Comparison of ENCODE assay signal across 15 cellular contexts in the genomic region with DNA sequence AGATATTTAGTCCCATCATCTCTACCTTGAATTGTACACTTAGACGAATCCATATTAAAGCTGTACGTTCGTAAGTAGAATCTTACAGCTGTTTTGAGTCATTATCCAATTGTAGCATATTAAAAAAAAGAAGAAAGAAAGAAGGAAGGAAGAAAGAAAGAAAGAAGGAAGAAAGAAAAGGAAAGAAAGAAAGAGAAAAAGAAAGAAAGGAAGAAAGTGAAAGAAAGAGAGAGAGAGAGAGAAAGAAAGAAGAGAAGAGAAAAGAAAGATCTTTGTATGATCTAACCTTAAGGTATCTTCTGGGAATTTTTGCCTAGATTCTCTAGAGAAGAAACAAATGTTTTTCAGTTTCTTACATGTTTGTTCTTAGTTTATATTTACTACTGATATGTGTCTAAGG. TPM values are rescaled to one million over a fixed set of nuclear protein-coding genes. Genes with fewer than 3 reads are reported as not detected.
A peak's percentile ranks its signal among the peaks of the same experiment; 100 is the strongest.
DNase-seq lines count a peak whose midpoint lies in the region; ATAC-seq, FAIRE-seq and TF ChIP-seq lines count a peak whose summit lies in the region.
"Had no signal": no experiment of that assay in that cellular context is flagged by ENCODE, and none has a peak within 500 bp of the region (broad histone marks: within the 10 kb centered on the region; RNA-seq: fewer than 3 reads in every experiment).

No MANE protein-coding gene starts in this region.

- CTCF ChIA-PET in HepG2 (lab: Yijun Ruan, JAX; ENCODE audit: low intra/inter-chr PET ratio, low total read pairs): no interaction called here

- TF ChIP-seq EP300 in HepG2 (IDR thresholded peaks at IDR 0.05; ENCODE audit: low read depth in 2 of 2, low read length in 2 of 2): no peak
- TF ChIP-seq EP300 in HepG2 (CRISPR knock-in tag; IDR thresholded peaks at IDR 0.05; ENCODE audit: borderline replicate concordance): no peak

- H3K36me3 ChIP-seq in liver (ENCODE audit: control insufficient read depth in 4 of 4, insufficient read depth in 3 of 4, low read depth in 1 of 4, low read length in 3 of 4): no peaks in the 10 kb centered on the region
- H3K36me3 ChIP-seq in HepG2 (replicated peaks in 1 of 2; ENCODE audit: control insufficient read depth in 1 of 2, insufficient read depth in 2 of 2, low read length in 2 of 2): no peaks in the 10 kb centered on the region
- no peaks in the 10 kb centered on the region for H3K36me3 ChIP-seq in fibroblast of lung (ENCODE audit: control insufficient read depth, insufficient read depth, low read length)
- H3K36me3 ChIP-seq in parathyroid adenoma (ENCODE audit: control insufficient read depth, insufficient read depth, low read length): no peaks in the 10 kb centered on the region

- no peak overlapping the region for H3K4me3 Mint-ChIP-seq in osteocyte (ENCODE audit: unreplicated experiment)
- H3K4me3 Mint-ChIP-seq: activated naive CD8-positive, alpha-beta T cell treated with anti-CD3 and anti-CD28 coated beads for 36 hours had no signal

- TF ChIP-seq RAD21 in liver (IDR thresholded peaks at IDR 0.05) (no peak), HepG2 (CRISPR knock-in tag; IDR thresholded peaks at IDR 0.05) (no peak)

- intact Hi-C loops in HepG2 (cut with micrococcal nuclease; ENCODE audit: unreplicated experiment): no loop called here

- no peaks in the 10 kb centered on the region for H3K9me3 Mint-ChIP-seq in osteocyte (ENCODE audit: unreplicated experiment)
- H3K9me3 Mint-ChIP-seq: activated naive CD8-positive, alpha-beta T cell treated with anti-CD3 and anti-CD28 coated beads for 36 hours had no signal

- H3K4me2 ChIP-seq in HepG2 (ENCODE audit: low read depth, low read length): no peak overlapping the region
- peak overlapping the region; percentile 84 for H3K4me2 ChIP-seq in fibroblast of lung (ENCODE audit: extremely low read depth, insufficient read depth, low read length)
- H3K4me2 ChIP-seq in parathyroid adenoma (ENCODE audit: low read length): no peak overlapping the region

- FAIRE-seq in HepG2 (lab: Jason Lieb, UNC): no peak
- FAIRE-seq in RCC 7860 (lab: Jason Lieb, UNC): no peak
- FAIRE-seq: GM12892 had no signal

- no peaks in the 10 kb centered on the region for H3K27me3 Mint-ChIP-seq in osteocyte (ENCODE audit: unreplicated experiment)

- no peak overlapping the region for H2AFZ ChIP-seq in HepG2 (ENCODE audit: low read length)
- no peak overlapping the region for H2AFZ ChIP-seq in fibroblast of lung (ENCODE audit: low read length)
- H2AFZ ChIP-seq in parathyroid adenoma: peak overlapping the region; percentile 6

- H3K27me3 ChIP-seq in liver (ENCODE audit: control insufficient read depth in 4 of 4, insufficient read depth in 4 of 4, low read length in 3 of 4) (no peaks in the 10 kb centered on the region), HepG2 (ENCODE audit: control insufficient read depth in 1 of 2, insufficient read depth in 2 of 2, low read length in 2 of 2) (no peaks in the 10 kb centered on the region), fibroblast of lung (ENCODE audit: control insufficient read depth, insufficient read depth, low read length) (no peaks in the 10 kb centered on the region), parathyroid adenoma (ENCODE audit: control insufficient read depth, insufficient read depth, low read length) (no peaks in the 10 kb centered on the region)

- in situ Hi-C loops in HepG2 (cut with HindIII; ENCODE audit: extremely low pct_ligation_motif_present, low pct_unique_long_range_greater_than_20kb): no loop called here

- no peak for TF ChIP-seq POLR2A in HepG2 (IDR thresholded peaks at IDR 0.05; ENCODE audit: insufficient read depth in 1 of 2, low read depth in 2 of 2, low read length in 2 of 2)

- WGBS in liver: 79% methylated on average over 3 of the region's 3 CpGs
- 2% methylated on average over 3 of the region's 3 CpGs for WGBS in HepG2 (ENCODE audit: low lambda C conversion rate)

- H3K4me3 ChIP-seq in liver (ENCODE audit: low read depth in 1 of 3, low read length in 3 of 3) (no peak overlapping the region), HepG2 (replicated peaks in 1 of 3; ENCODE audit: insufficient read depth in 1 of 3, low read depth in 2 of 3, low read length in 3 of 3) (no peak overlapping the region), fibroblast of lung (replicated peaks in 1 of 4; ENCODE audit: control extremely low read depth in 1 of 4, insufficient read depth in 1 of 4, low read depth in 3 of 4, low read length in 4 of 4) (peak overlapping the region; percentile 50 to 94 (median 68)), parathyroid adenoma (ENCODE audit: low read depth, low read length) (no peak overlapping the region)

- H3K27ac ChIP-seq in liver (ENCODE audit: low read depth in 1 of 2, low read length in 2 of 2): peak overlapping the region; percentile 23 to 28
- H3K27ac ChIP-seq in HepG2 (ENCODE audit: extremely low read length, insufficient read depth, low read length): no peak overlapping the region
- H3K27ac ChIP-seq in fibroblast of lung (ENCODE audit: insufficient read depth, low read length): peak overlapping the region; percentile 65
- H3K27ac ChIP-seq in parathyroid adenoma: no peak overlapping the region

- H4K20me1 ChIP-seq in HepG2 (ENCODE audit: insufficient read depth, low read length) (no peaks in the 10 kb centered on the region), fibroblast of lung (ENCODE audit: control insufficient read depth, extremely low read depth, insufficient read depth, low read length) (no peaks in the 10 kb centered on the region)

- no TSS peak for BruUV-seq in HepG2 (replicated peaks; lab: Mats Ljungman, UMichigan)

- DNase-seq in HepG2 (ENCODE audit: low spot score): no peak
- DNase-seq in fibroblast of lung (ENCODE audit: low read depth in 2 of 2): no peak
- DNase-seq in RCC 7860 (ENCODE audit: low spot score): no peak
- no peak for DNase-seq in osteocyte (ENCODE audit: extremely low spot score, unreplicated experiment)
- DNase-seq in DMS53 (lab: John Stamatoyannopoulos, UW): no peak
- DNase-seq: activated naive CD8-positive, alpha-beta T cell treated with anti-CD3 and anti-CD28 coated beads for 36 hours; DND-41; NCI-H1694; NCI-H526 treated with DMSO at 0.1 percent for 48 hours; SHP77; trophoblast cell had no signal

- no peak for TF ChIP-seq CTCF in liver (IDR thresholded peaks at IDR 0.05; ENCODE audit: low read depth, low read length, missing input control)
- TF ChIP-seq CTCF in HepG2 (CRISPR knock-in tag; IDR thresholded peaks at IDR 0.05): no peak
- TF ChIP-seq CTCF in fibroblast of lung (conservative IDR thresholded peaks at IDR 0.05 in 1 of 2, IDR thresholded peaks at IDR 0.05 in 1 of 2; ENCODE audit: low read depth in 1 of 2, low read length in 2 of 2): no peak
- no peak for TF ChIP-seq CTCF in parathyroid adenoma (IDR thresholded peaks at IDR 0.05)
- no peak for TF ChIP-seq CTCF in osteocyte (IDR thresholded peaks at IDR 0.05)

- peaks cover 20% of the 10 kb centered on the region for H3K36me3 Mint-ChIP-seq in osteocyte (ENCODE audit: unreplicated experiment)
- H3K36me3 Mint-ChIP-seq: activated naive CD8-positive, alpha-beta T cell treated with anti-CD3 and anti-CD28 coated beads for 36 hours had no signal

- no peak for ATAC-seq in HepG2
- no peak for ATAC-seq in GM21360 (IDR thresholded peaks at IDR 0.05; ENCODE audit: unreplicated experiment)

- no peaks in the 10 kb centered on the region for H3K79me2 ChIP-seq in HepG2 (ENCODE audit: insufficient read depth, low read length)
- H3K79me2 ChIP-seq in fibroblast of lung (ENCODE audit: control insufficient read depth, insufficient read depth, low read length): peaks cover 57% of the 10 kb centered on the region
- H3K79me2 ChIP-seq in parathyroid adenoma: no peaks in the 10 kb centered on the region

- H3K9ac ChIP-seq in liver (ENCODE audit: low read depth in 1 of 2, low read length in 2 of 2) (peak overlapping the region in 1 of 2 donors; percentile 14), HepG2 (ENCODE audit: insufficient read depth, low read depth, low read length) (no peak overlapping the region), fibroblast of lung (ENCODE audit: insufficient read depth, low read length) (peak overlapping the region; percentile 4), parathyroid adenoma (no peak overlapping the region)

- POLR2A ChIA-PET in HepG2 (lab: Yijun Ruan, JAX): no interaction called here

- H3K9me3 ChIP-seq in liver (ENCODE audit: control insufficient read depth in 4 of 4, low read length in 3 of 4): no peaks in the 10 kb centered on the region
- no peaks in the 10 kb centered on the region for H3K9me3 ChIP-seq in HepG2 (ENCODE audit: low read length)
- H3K9me3 ChIP-seq in fibroblast of lung (ENCODE audit: control insufficient read depth, insufficient read depth, low read depth, low read length): no peaks in the 10 kb centered on the region
- no peaks in the 10 kb centered on the region for H3K9me3 ChIP-seq in parathyroid adenoma (ENCODE audit: control insufficient read depth, low read length)

- H3K4me1 ChIP-seq in liver (ENCODE audit: control insufficient read depth in 4 of 4, insufficient read depth in 4 of 4, low read length in 3 of 4): no peaks in the 10 kb centered on the region
- H3K4me1 ChIP-seq in HepG2 (ENCODE audit: insufficient read depth, low read length): no peaks in the 10 kb centered on the region
- peaks cover 3% of the 10 kb centered on the region for H3K4me1 ChIP-seq in fibroblast of lung (ENCODE audit: control insufficient read depth, extremely low read depth, insufficient read depth, low read length)
- no peaks in the 10 kb centered on the region for H3K4me1 ChIP-seq in parathyroid adenoma

- no peak overlapping the region for H3K27ac Mint-ChIP-seq in osteocyte (ENCODE audit: unreplicated experiment)
- H3K27ac Mint-ChIP-seq: activated naive CD8-positive, alpha-beta T cell treated with anti-CD3 and anti-CD28 coated beads for 36 hours had no signal

- peaks cover 42% of the 10 kb centered on the region for H3K4me1 Mint-ChIP-seq in osteocyte (ENCODE audit: unreplicated experiment)

RNA-seq across cellular contexts. Expression of gene DCN, which starts 2.5 kb away (rescaled TPM):
- total RNA-seq in liver (100 to 1,000 TPM in 1 of 2 donors, 10 to 100 TPM in 1; 87.6 to 110 TPM), HepG2 (2016; rRNA removed; fragmentation: Illumina TruSeq; extraction: Trizol) (not detected in 2 replicates), fibroblast of lung (586 and 902 TPM in 2 replicates), osteocyte (2,230 and 2,247 TPM in 2 replicates)
- polyA plus RNA-seq in liver (100 to 1,000 TPM in 1 of 2 donors, 10 to 100 TPM in 1; 74.9 to 148 TPM), HepG2 (2011; rRNA removed) (not detected in 2 replicates), fibroblast of lung (2,179 and 4,941 TPM in 2 replicates)
- not detected in 2 replicates for total RNA-seq in HepG2 (2016; cell fraction: cytosol; rRNA removed; fragmentation: Illumina TruSeq; extraction: Trizol; ENCODE audit: low read depth)
- total RNA-seq in HepG2 (2016; cell fraction: insoluble cytoplasmic fraction; rRNA removed; fragmentation: Illumina TruSeq; extraction: Trizol): not detected in 2 replicates
- not detected in 2 replicates for total RNA-seq in HepG2 (2016; cell fraction: membrane; rRNA removed; fragmentation: Illumina TruSeq; extraction: Trizol)
- not detected in 2 replicates for total RNA-seq in HepG2 (2016; cell fraction: nucleus; rRNA removed; fragmentation: Illumina TruSeq; extraction: Trizol)
- polyA plus RNA-seq in HepG2 (2011; cell fraction: cytosol; rRNA removed): not detected in 2 replicates
- polyA plus RNA-seq in HepG2 (2011; cell fraction: nucleus; rRNA removed): not detected in 2 replicates
- polyA plus RNA-seq in HepG2 (2012): not detected in 2 replicates
- polyA plus RNA-seq in HepG2 (2016; cell fraction: cytosol; fragmentation: Illumina TruSeq; extraction: Trizol; ENCODE audit: low read depth): not detected in 2 replicates
- polyA plus RNA-seq in HepG2 (2016; cell fraction: insoluble cytoplasmic fraction; fragmentation: Illumina TruSeq; extraction: Trizol; ENCODE audit: low read depth): not detected in 2 replicates
- polyA plus RNA-seq in HepG2 (2016; cell fraction: membrane; fragmentation: Illumina TruSeq; extraction: Trizol; ENCODE audit: low read depth): not detected in 2 replicates
- polyA plus RNA-seq in HepG2 (2016; cell fraction: nucleus; fragmentation: Illumina TruSeq; extraction: Trizol; ENCODE audit: insufficient read depth, low read depth): not detected in 2 replicates
- not detected in 2 replicates for polyA minus RNA-seq in HepG2 (2011; rRNA and poly(A)+ RNA removed; ENCODE audit: low replicate concordance)
- polyA minus RNA-seq in HepG2 (2011; cell fraction: cytosol; rRNA and poly(A)+ RNA removed): not detected in 2 replicates
- not detected in 2 replicates for polyA minus RNA-seq in HepG2 (2011; cell fraction: nucleus; rRNA and poly(A)+ RNA removed)
- polyA plus RNA-seq in fibroblast of lung (2012): 1,112 and 2,304 TPM in 2 replicates
- 827 and 1,287 TPM in 2 replicates for polyA minus RNA-seq in fibroblast of lung (ENCODE audit: low replicate concordance)
- total RNA-seq: activated naive CD8-positive, alpha-beta T cell treated with anti-CD3 and anti-CD28 coated beads for 36 hours had no signal

Comparison
In these comparisons a context has a peak if more than half of its experiments do, and no peak if none do; other contexts are left out.
1. H3K27ac ChIP-seq: peak in liver (2 of 2) and fibroblast of lung (single experiment); none in HepG2 (single experiment) and parathyroid adenoma (single experiment).
2. RNA of gene DCN, which starts 2.5 kb away (total RNA-seq): 2,230 to 2,247 TPM in osteocyte, 586 to 902 TPM in fibroblast of lung and 87.6 to 110 TPM in liver; not detected in HepG2; every median in the first group is over 10 times any median in the second.
3. H3K4me3 ChIP-seq: peak in fibroblast of lung (4 of 4); none in liver (0 of 3), HepG2 (0 of 3) and parathyroid adenoma (single experiment).